In genomic region chr11:130434521-130435223, GRCh38 we compare ENCODE assay signal across 8 cellular contexts. TPM values are rescaled to one million over a fixed set of nuclear protein-coding genes. Genes with fewer than 3 reads are reported as not detected.
DNase-seq lines count a peak whose midpoint lies in the region; ATAC-seq and TF ChIP-seq lines count a peak whose summit lies in the region.

No MANE protein-coding gene starts in this region.

- peak; percentile 85 to 87 for ATAC-seq in CD4-positive, CD25-positive, alpha-beta regulatory T cell (ENCODE audit: low read depth in 2 of 2)
- ATAC-seq in GM19372 (IDR thresholded peaks at IDR 0.05; ENCODE audit: low read depth, unreplicated experiment), result peak; percentile 77
- ATAC-seq in HG03469 (IDR thresholded peaks at IDR 0.05; ENCODE audit: unreplicated experiment), result peak; percentile 90

- no peaks in the 10 kb centered on the region for H3K36me3 Mint-ChIP-seq in CD4-positive, CD25-positive, alpha-beta regulatory T cell

- H3K9me3 Mint-ChIP-seq in CD4-positive, CD25-positive, alpha-beta regulatory T cell, result no peaks in the 10 kb centered on the region

- peaks cover 6% of the 10 kb centered on the region for H3K4me1 ChIP-seq in CD4-positive, CD25-positive, alpha-beta regulatory T cell (ENCODE audit: control insufficient read depth, insufficient read depth, low read length, poor library complexity, severe bottlenecking)

- H3K27me3 Mint-ChIP-seq in CD4-positive, CD25-positive, alpha-beta regulatory T cell, result peaks cover 23% of the 10 kb centered on the region

- H3K27ac Mint-ChIP-seq in CD4-positive, CD25-positive, alpha-beta regulatory T cell, result no peak overlapping the region

- no peaks in the 10 kb centered on the region for H3K9me3 ChIP-seq in CD4-positive, CD25-positive, alpha-beta regulatory T cell (ENCODE audit: control insufficient read depth in 2 of 2, low read length in 2 of 2)

- no peak overlapping the region for H3K4me3 Mint-ChIP-seq in CD4-positive, CD25-positive, alpha-beta regulatory T cell

- H3K27ac ChIP-seq in CD4-positive, CD25-positive, alpha-beta regulatory T cell (ENCODE audit: insufficient read depth, low read length, poor library complexity, severe bottlenecking), result no peak overlapping the region

- H3K36me3 ChIP-seq in CD4-positive, CD25-positive, alpha-beta regulatory T cell (ENCODE audit: control insufficient read depth, insufficient read depth, low read length), result no peaks in the 10 kb centered on the region

- TF ChIP-seq POLR2A in lower leg skin (IDR thresholded peaks at IDR 0.05), result no peak

- peak overlapping the region; percentile 97 for H3K4me3 ChIP-seq in CD4-positive, CD25-positive, alpha-beta regulatory T cell (ENCODE audit: low read depth, low read length)
- H3K4me3 ChIP-seq in lower leg skin (ENCODE audit: low read depth, poor library complexity, severe bottlenecking), result no peak overlapping the region

- peak in 1 of 3 donors; percentile 67 for TF ChIP-seq CTCF in lower leg skin (IDR thresholded peaks at IDR 0.05)

- H3K27me3 ChIP-seq in CD4-positive, CD25-positive, alpha-beta regulatory T cell (ENCODE audit: control insufficient read depth, insufficient read depth, low read length), result peaks cover 7% of the 10 kb centered on the region

- 0% methylated on average over 20 of the region's 20 CpGs for WGBS in lower leg skin, 2 donors

- peak; percentile 46 to 83 (median 70) for DNase-seq in CD4-positive, CD25-positive, alpha-beta regulatory T cell
- DNase-seq in NCI-H526 treated with DMSO at 0.1 percent for 48 hours (lab: John Stamatoyannopoulos, UW), result peak; percentile 90
- peak; percentile 67 to 72 for DNase-seq in activated CD4-positive, alpha-beta T cell treated with anti-CD3 and anti-CD28 coated beads, Interleukin-2, amount 50 U/mL, for 48 hours
- DNase-seq in effector CD4-positive, alpha-beta T cell, result peak; percentile 50
- peak; percentile 68 to 94 for DNase-seq in lower leg skin (ENCODE audit: low spot score in 2 of 2)
- peak; percentile 51 to 55 for DNase-seq in stimulated activated CD4-positive, alpha-beta T cell treated with anti-CD3 and anti-CD28 coated beads, Interleukin-4, amount 100 ng/mL, for 4 hours

- intact Hi-C loops in lower leg skin (cut with DNase I; ENCODE audit: low total_unique reads), result loop anchor here (5.0 kb wide), 1 partner anchor 1408 kb away; no protein-coding TSS in a partner anchor

- peaks cover 0 to 15% (median 8%) of the 10 kb centered on the region in 4 donors for H3K4me1 Mint-ChIP-seq in CD4-positive, CD25-positive, alpha-beta regulatory T cell

RNA-seq across cellular contexts. Expression of gene ADAMTS8, which starts 6.3 kb away (rescaled TPM):
- not detected for total RNA-seq in CD4-positive, CD25-positive, alpha-beta regulatory T cell
- under 1 TPM in 1 of 4 donors, not detected in 3; 0.18 TPM for polyA plus RNA-seq in CD4-positive, CD25-positive, alpha-beta regulatory T cell
- total RNA-seq in lower leg skin, result 1 to 10 TPM in 1 of 4 donors, under 1 TPM in 2, not detected in 1; 0.15 to 1.4 (median 0.81) TPM

RNA-seq across cellular contexts. Expression of gene ADAMTS15, which starts 13.8 kb away (rescaled TPM):
- not detected for total RNA-seq in CD4-positive, CD25-positive, alpha-beta regulatory T cell
- polyA plus RNA-seq in CD4-positive, CD25-positive, alpha-beta regulatory T cell, result not detected
- 10 to 100 TPM in 1 of 4 donors, 1 to 10 TPM in 3; 2.5 to 11.1 (median 5.1) TPM for total RNA-seq in lower leg skin
